ENCODE assay signal across 8 cellular contexts in genomic region chr2:231197741-231198290, GRCh38. TPM values are rescaled to one million over a fixed set of nuclear protein-coding genes. Genes with fewer than 3 reads are reported as not detected.
DNase-seq lines count a peak whose midpoint lies in the region; ATAC-seq and TF ChIP-seq lines count a peak whose summit lies in the region.

No MANE protein-coding gene starts in this region.

- intact Hi-C loops in CD14-positive monocyte (cut with micrococcal nuclease): no loop called here

- peak overlapping the region; percentile 51; the same call in 1 of the 2 replicates for H3K9ac ChIP-seq in MM.1S (ENCODE audit: low read length)

- H3K4me1 Mint-ChIP-seq in CD14-positive monocyte: peaks cover 14% of the 10 kb centered on the region
- H3K4me1 Mint-ChIP-seq in nephron progenitor cell: peaks cover 40% of the 10 kb centered on the region

- no peaks in the 10 kb centered on the region for H3K36me3 Mint-ChIP-seq in CD14-positive monocyte
- H3K36me3 Mint-ChIP-seq in nephron progenitor cell (ENCODE audit: low read depth): peaks cover 24% of the 10 kb centered on the region

- H3K27me3 ChIP-seq in MM.1S (replicated peaks; ENCODE audit: insufficient read depth, low read length): 0 out of 2 replicates have a peak, but pooled peaks cover 3% of the 10 kb centered on the region
- no peaks in the 10 kb centered on the region for H3K27me3 ChIP-seq in ectodermal cell (ENCODE audit: control insufficient read depth, insufficient read depth, low read length, poor library complexity, severe bottlenecking)

- H3K9me3 ChIP-seq in MM.1S (replicated peaks; ENCODE audit: insufficient read depth, low read length) (no peaks in the 10 kb centered on the region), ectodermal cell (ENCODE audit: control insufficient read depth, low read length) (no peaks in the 10 kb centered on the region)

- no peaks in the 10 kb centered on the region for H3K79me2 ChIP-seq in MM.1S (ENCODE audit: low read length)

- no peaks in the 10 kb centered on the region for H3F3A ChIP-seq in MM.1S (ENCODE audit: insufficient read depth, low read length)

- no peak for ATAC-seq in HG03520 (IDR thresholded peaks at IDR 0.05; ENCODE audit: unreplicated experiment)

- H3K9me3 Mint-ChIP-seq in CD14-positive monocyte: peaks cover 0 to 3% (median 0%) of the 10 kb centered on the region in 7 donors
- peaks cover 16% of the 10 kb centered on the region for H3K9me3 Mint-ChIP-seq in nephron progenitor cell

- no peak for DNase-seq in CD14-positive monocyte (ENCODE audit: low spot score)
- DNase-seq in MM.1S: no peak
- no peak for DNase-seq in nephron progenitor cell
- DNase-seq in iPS-NIHi7 (ENCODE audit: extremely low spot score): no peak
- DNase-seq in ecto neural progenitor cell (ENCODE audit: low spot score): no peak
- DNase-seq in iPS-NIHi11 (ENCODE audit: low spot score): no peak

- H3K27ac ChIP-seq in MM.1S (ENCODE audit: low read length): no peak overlapping the region
- no peak overlapping the region for H3K27ac ChIP-seq in ectodermal cell (ENCODE audit: insufficient read depth, low read depth, low read length, poor library complexity, severe bottlenecking)

- H3K36me3 ChIP-seq in MM.1S (replicated peaks; ENCODE audit: insufficient read depth, low read length) (no peaks in the 10 kb centered on the region), ectodermal cell (ENCODE audit: control insufficient read depth, insufficient read depth, low read length) (no peaks in the 10 kb centered on the region)

- peak overlapping the region; percentile 94 to 98 for H3K4me3 Mint-ChIP-seq in CD14-positive monocyte
- peak overlapping the region; percentile 97 for H3K4me3 Mint-ChIP-seq in nephron progenitor cell

- no peak for TF ChIP-seq CTCF in CD14-positive monocyte (IDR thresholded peaks at IDR 0.05)
- TF ChIP-seq CTCF in MM.1S (IDR thresholded peaks at IDR 0.05; ENCODE audit: low read length): no peak
- TF ChIP-seq CTCF in nephron progenitor cell (IDR thresholded peaks at IDR 0.05): no peak

- 53 to 55% methylated on average over 11 of the region's 11 CpGs for WGBS in ectodermal cell, 2 experiments

- peak overlapping the region; percentile 99 for H2AFZ ChIP-seq in MM.1S (ENCODE audit: low read length)

- H3K4me1 ChIP-seq in MM.1S (ENCODE audit: low read length): no peaks in the 10 kb centered on the region; the same call in 1 of the 2 replicates
- H3K4me1 ChIP-seq in ectodermal cell (ENCODE audit: control insufficient read depth, insufficient read depth, low read length): peaks cover 2% of the 10 kb centered on the region

- no peaks in the 10 kb centered on the region for H4K20me1 ChIP-seq in MM.1S (ENCODE audit: insufficient read depth, low read length)

- no peaks in the 10 kb centered on the region for H3K9me2 ChIP-seq in MM.1S (replicated peaks; ENCODE audit: insufficient read depth, low read length)

- H3K4me2 ChIP-seq in MM.1S (ENCODE audit: low read depth, low read length): peak overlapping the region; percentile 72

- no peak overlapping the region for H3K27ac Mint-ChIP-seq in CD14-positive monocyte
- H3K27ac Mint-ChIP-seq in nephron progenitor cell: peak overlapping the region; percentile 92

- peaks cover 27 to 29% (median 28%) of the 10 kb centered on the region in 3 donors for H3K27me3 Mint-ChIP-seq in CD14-positive monocyte (ENCODE audit: low read depth in 3 of 3)
- peaks cover 18% of the 10 kb centered on the region for H3K27me3 Mint-ChIP-seq in nephron progenitor cell (ENCODE audit: low read depth, poor library complexity)

- peak overlapping the region; percentile 96 for H3K4me3 ChIP-seq in MM.1S (ENCODE audit: low read length)
- H3K4me3 ChIP-seq in ectodermal cell (ENCODE audit: insufficient read depth, low read depth, low read length): peak overlapping the region; percentile 87

RNA-seq across cellular contexts. Expression of gene ARMC9, which starts 0.6 kb away (rescaled TPM):
- under 1 TPM in 1 of 2 donors, not detected in 1; 0.27 TPM for polyA plus RNA-seq in CD14-positive monocyte
- 46.5 TPM for polyA plus RNA-seq in ectodermal cell (2013, experiment 1 of 4)
- 44.4 TPM for polyA plus RNA-seq in ectodermal cell (2013, experiment 2 of 4)
- 37.9 TPM for polyA plus RNA-seq in ectodermal cell (2013, experiment 3 of 4)
- polyA plus RNA-seq in ectodermal cell (2013, experiment 4 of 4): 36.4 TPM
